ENCODE assay signal across 19 cellular contexts in genomic region chr5:175678074-175678473, GRCh38. TPM values are rescaled to one million over a fixed set of nuclear protein-coding genes. Genes with fewer than 3 reads are reported as not detected.
DNase-seq lines count a peak whose midpoint lies in the region; ATAC-seq, FAIRE-seq and TF ChIP-seq lines count a peak whose summit lies in the region.
"Had no signal": no experiment of that assay in that cellular context is flagged by ENCODE, and none has a peak within 500 bp of the region (broad histone marks: within the 10 kb centered on the region; RNA-seq: fewer than 3 reads in every experiment).

No MANE protein-coding gene starts in this region.

- H3K27ac Mint-ChIP-seq in activated naive CD4-positive, alpha-beta T cell treated with anti-CD3 and anti-CD28 coated beads, Interleukin-2, amount 50 U/mL, for 24 hours: peak overlapping the region; percentile 4
- H3K27ac Mint-ChIP-seq in activated naive CD4-positive, alpha-beta T cell treated with anti-CD3 and anti-CD28 coated beads, Interleukin-2, amount 10 ng/mL, durations not matched to agents 7 days and 5 days: no peak overlapping the region
- H3K27ac Mint-ChIP-seq in CD14-positive monocyte: peak overlapping the region in 6 of 7 donors; percentile 25 to 84 (median 72)
- peak overlapping the region; percentile 42 for H3K27ac Mint-ChIP-seq in activated T-helper 17 cell treated with anti-CD3 and anti-CD28 coated beads, Interleukin-2, amount 50 U/mL, for 72 hours
- H3K27ac Mint-ChIP-seq: GM23338 had no signal

- no peak overlapping the region for H3K4me3 ChIP-seq in kidney (ENCODE audit: low read length in 2 of 2)
- H3K4me3 ChIP-seq: GM23338, Peyer's patch had no signal

- no peak overlapping the region for H3K4me3 Mint-ChIP-seq in activated naive CD4-positive, alpha-beta T cell treated with anti-CD3 and anti-CD28 coated beads, Interleukin-2, amount 50 U/mL, for 24 hours
- H3K4me3 Mint-ChIP-seq in activated naive CD4-positive, alpha-beta T cell treated with anti-CD3 and anti-CD28 coated beads, Interleukin-2, amount 10 ng/mL, durations not matched to agents 7 days and 5 days: no peak overlapping the region
- no peak overlapping the region for H3K4me3 Mint-ChIP-seq in CD14-positive monocyte
- H3K4me3 Mint-ChIP-seq in activated T-helper 17 cell treated with anti-CD3 and anti-CD28 coated beads, Interleukin-2, amount 50 U/mL, for 72 hours: no peak overlapping the region
- H3K4me3 Mint-ChIP-seq: CD4-positive, CD25-positive, alpha-beta regulatory T cell; GM23338 had no signal

- CTCF ChIA-PET in activated naive CD4-positive, alpha-beta T cell treated with anti-CD3 and anti-CD28 coated beads, Interleukin-2, amount 10 ng/mL, durations not matched to agents 7 days and 5 days (lab: Charles Lee): interaction anchor here (1.8 kb wide), 1 partner anchor 144 kb away, joined by 10 read pairs; no protein-coding TSS in a partner anchor

- no peak for DNase-seq in activated naive CD4-positive, alpha-beta T cell treated with anti-CD3 and anti-CD28 coated beads, Interleukin-2, amount 10 ng/mL, durations not matched to agents 7 days and 5 days
- no peak for DNase-seq in CD14-positive monocyte (ENCODE audit: low spot score)
- peak; percentile 35 for DNase-seq in kidney
- no peak for DNase-seq in NCI-H2171 treated with DMSO at 0.1 percent for 48 hours (lab: John Stamatoyannopoulos, UW)
- no peak for DNase-seq in GM19239 (ENCODE audit: insufficient read length, low spot score)
- DNase-seq: CD4-positive, CD25-positive, alpha-beta regulatory T cell; DMS79 treated with DMSO at 0.1 percent for 48 hours; NCI-H187 treated with DMSO at 0.1 percent for 48 hours; NCI-H510A; Peyer's patch; SHP77 had no signal

- H3K27ac ChIP-seq in kidney (ENCODE audit: low read depth in 2 of 2, low read length in 2 of 2): no peak overlapping the region
- H3K27ac ChIP-seq: Peyer's patch had no signal

- peaks cover 4% of the 10 kb centered on the region for H3K36me3 Mint-ChIP-seq in activated naive CD4-positive, alpha-beta T cell treated with anti-CD3 and anti-CD28 coated beads, Interleukin-2, amount 50 U/mL, for 24 hours
- peaks cover 48% of the 10 kb centered on the region for H3K36me3 Mint-ChIP-seq in activated naive CD4-positive, alpha-beta T cell treated with anti-CD3 and anti-CD28 coated beads, Interleukin-2, amount 10 ng/mL, durations not matched to agents 7 days and 5 days
- H3K36me3 Mint-ChIP-seq in CD14-positive monocyte: peaks cover 37 to 53% of the 10 kb centered on the region in 2 donors
- H3K36me3 Mint-ChIP-seq in activated T-helper 17 cell treated with anti-CD3 and anti-CD28 coated beads, Interleukin-2, amount 50 U/mL, for 72 hours (ENCODE audit: low read depth): peaks cover 5% of the 10 kb centered on the region

- H3K27me3 Mint-ChIP-seq in activated naive CD4-positive, alpha-beta T cell treated with anti-CD3 and anti-CD28 coated beads, Interleukin-2, amount 50 U/mL, for 24 hours: no peaks in the 10 kb centered on the region
- no peaks in the 10 kb centered on the region for H3K27me3 Mint-ChIP-seq in activated naive CD4-positive, alpha-beta T cell treated with anti-CD3 and anti-CD28 coated beads, Interleukin-2, amount 10 ng/mL, durations not matched to agents 7 days and 5 days
- peaks cover 0 to 1% (median 0%) of the 10 kb centered on the region in 3 donors for H3K27me3 Mint-ChIP-seq in CD14-positive monocyte (ENCODE audit: low read depth in 3 of 3)
- H3K27me3 Mint-ChIP-seq in activated T-helper 17 cell treated with anti-CD3 and anti-CD28 coated beads, Interleukin-2, amount 50 U/mL, for 72 hours: no peaks in the 10 kb centered on the region
- H3K27me3 Mint-ChIP-seq: CD4-positive, CD25-positive, alpha-beta regulatory T cell had no signal

- no peaks in the 10 kb centered on the region for H3K9me3 ChIP-seq in kidney (ENCODE audit: control insufficient read depth in 1 of 2, low read length in 2 of 2)
- H3K9me3 ChIP-seq: Peyer's patch had no signal

- H3K4me1 ChIP-seq in kidney (ENCODE audit: control insufficient read depth in 1 of 2, insufficient read depth in 1 of 2, low read depth in 1 of 2, low read length in 2 of 2): peaks cover 5 to 6% of the 10 kb centered on the region in 2 donors
- H3K4me1 ChIP-seq: Peyer's patch had no signal

- H3K4me1 Mint-ChIP-seq in activated naive CD4-positive, alpha-beta T cell treated with anti-CD3 and anti-CD28 coated beads, Interleukin-2, amount 50 U/mL, for 24 hours: peaks cover 59% of the 10 kb centered on the region
- peaks cover 66% of the 10 kb centered on the region for H3K4me1 Mint-ChIP-seq in activated naive CD4-positive, alpha-beta T cell treated with anti-CD3 and anti-CD28 coated beads, Interleukin-2, amount 10 ng/mL, durations not matched to agents 7 days and 5 days
- peaks cover 89% of the 10 kb centered on the region for H3K4me1 Mint-ChIP-seq in CD14-positive monocyte
- H3K4me1 Mint-ChIP-seq in activated T-helper 17 cell treated with anti-CD3 and anti-CD28 coated beads, Interleukin-2, amount 50 U/mL, for 72 hours: peaks cover 7% of the 10 kb centered on the region

- TF ChIP-seq CTCF in CD14-positive monocyte (IDR thresholded peaks at IDR 0.05) (no peak), kidney (IDR thresholded peaks at IDR 0.05; ENCODE audit: borderline replicate concordance, extremely low read depth, insufficient read depth) (no peak)

- no peaks in the 10 kb centered on the region for H3K9me3 Mint-ChIP-seq in activated naive CD4-positive, alpha-beta T cell treated with anti-CD3 and anti-CD28 coated beads, Interleukin-2, amount 50 U/mL, for 24 hours
- H3K9me3 Mint-ChIP-seq in activated naive CD4-positive, alpha-beta T cell treated with anti-CD3 and anti-CD28 coated beads, Interleukin-2, amount 10 ng/mL, durations not matched to agents 7 days and 5 days: no peaks in the 10 kb centered on the region
- peaks cover 0 to 2% (median 0%) of the 10 kb centered on the region in 7 donors for H3K9me3 Mint-ChIP-seq in CD14-positive monocyte
- H3K9me3 Mint-ChIP-seq in activated T-helper 17 cell treated with anti-CD3 and anti-CD28 coated beads, Interleukin-2, amount 50 U/mL, for 72 hours: no peaks in the 10 kb centered on the region
- H3K9me3 Mint-ChIP-seq: CD4-positive, CD25-positive, alpha-beta regulatory T cell; GM23338 had no signal

- ATAC-seq in activated T-helper 17 cell treated with anti-CD3 and anti-CD28 coated beads, Interleukin-2, amount 50 U/mL, for 72 hours (replicated peaks): no peak
- no peak for ATAC-seq in HG03280 (IDR thresholded peaks at IDR 0.05; ENCODE audit: unreplicated experiment)
- ATAC-seq: GM23338 had no signal

- H3K9ac ChIP-seq in kidney (ENCODE audit: low read length in 2 of 2): no peak overlapping the region

- H3K36me3 ChIP-seq in kidney (ENCODE audit: control insufficient read depth in 1 of 2, insufficient read depth in 2 of 2, low read length in 2 of 2): no peaks in the 10 kb centered on the region
- H3K36me3 ChIP-seq: Peyer's patch had no signal

- intact Hi-C loops in CD14-positive monocyte (cut with micrococcal nuclease): no loop called here
- intact Hi-C loops in kidney (cut with DNase I): no loop called here

- FAIRE-seq in kidney (lab: Jason Lieb, UNC) (no peak), GM19239 (lab: Jason Lieb, UNC) (no peak)
- FAIRE-seq: A204.1, G401.6, GM12892 had no signal

RNA-seq across cellular contexts. Expression of gene HRH2, which starts 20.2 kb away (rescaled TPM):
- polyA plus RNA-seq in CD14-positive monocyte (10 to 100 TPM; 10.6 to 25.5 TPM), kidney (ENCODE audit: insufficient read depth, low read depth, low replicate concordance) (1.9 TPM)
- total RNA-seq in activated T-helper 17 cell treated with anti-CD3 and anti-CD28 coated beads, Interleukin-2, amount 50 U/mL, for 72 hours: 1 to 10 TPM; 3.3 to 4.0 TPM
- total RNA-seq in kidney: 10.6 TPM
- total RNA-seq: LHCN-M2 had no signal
